ENCODE assay signal across 1 cellular context in genomic region chr10:125049216-125049903, GRCh38.
TF ChIP-seq lines count a peak whose summit lies in the region.

No MANE protein-coding gene starts in this region.

TF ChIP-seq in IMR-90, 13 proteins besides CTCF, POLR2A, EP300 and RAD21 (continued from another document):
- TF ChIP-seq ELK1 (IDR thresholded peaks at IDR 0.05; ENCODE audit: borderline replicate concordance, low read depth, low read length) (no peak), MAZ (IDR thresholded peaks at IDR 0.05; ENCODE audit: borderline replicate concordance, low read depth, low read length) (no peak), MAFK (IDR thresholded peaks at IDR 0.05; ENCODE audit: low read depth, low read length) (no peak), FOS (IDR thresholded peaks at IDR 0.05; ENCODE audit: low read depth, low read length) (no peak), BHLHE40 (IDR thresholded peaks at IDR 0.05; ENCODE audit: low read depth, low read length) (no peak)
